Comparison of ENCODE assay signal across 1 cellular context in the genomic region with DNA sequence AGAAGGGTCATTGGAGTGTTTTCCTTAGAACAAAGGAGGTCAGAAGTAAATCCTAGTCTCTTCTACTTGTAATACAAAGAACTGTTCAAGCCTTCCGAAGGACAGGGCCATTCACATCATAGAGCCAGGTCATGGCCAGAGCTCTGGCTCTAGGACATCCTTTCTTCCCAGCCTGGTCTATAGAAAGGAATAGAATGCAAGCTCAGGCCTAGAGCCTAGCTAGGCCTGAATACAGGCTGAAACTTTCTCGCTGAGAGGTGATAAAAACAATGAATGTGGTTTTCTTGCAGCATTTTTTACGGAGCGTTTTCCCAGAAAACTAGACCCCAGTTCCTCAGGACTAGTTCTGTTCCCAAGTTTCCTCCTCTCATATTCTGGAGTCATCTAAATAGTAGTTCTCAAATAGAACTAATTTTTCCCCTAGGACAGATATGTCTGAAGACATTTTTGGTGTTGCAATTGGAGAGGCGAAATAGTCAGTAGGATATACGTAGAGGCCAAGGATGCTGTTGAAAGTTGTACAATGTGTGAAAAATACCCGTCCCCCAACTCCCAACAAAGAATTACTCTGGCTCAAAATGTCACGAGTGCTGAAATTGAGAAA.
TF ChIP-seq lines count a peak whose summit lies in the region.

No MANE protein-coding gene starts in this region.

TF ChIP-seq in K562, 482 proteins besides CTCF, POLR2A, EP300 and RAD21:
- no peak for TF ChIP-seq GTF2E2 (tag; IDR thresholded peaks at IDR 0.05)
- TF ChIP-seq ELF4 (CRISPR knock-in tag; IDR thresholded peaks at IDR 0.05) = no peak
- TF ChIP-seq, protein P1, sequence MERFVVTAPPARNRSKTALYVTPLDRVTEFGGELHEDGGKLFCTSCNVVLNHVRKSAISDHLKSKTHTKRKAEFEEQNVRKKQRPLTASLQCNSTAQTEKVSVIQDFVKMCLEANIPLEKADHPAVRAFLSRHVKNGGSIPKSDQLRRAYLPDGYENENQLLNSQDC (CRISPR knock-in tag; IDR thresholded peaks at IDR 0.05) = no peak
- no peak for TF ChIP-seq ZNF57 (CRISPR knock-in tag; IDR thresholded peaks at IDR 0.05)
- TF ChIP-seq RBM34 (IDR thresholded peaks at IDR 0.05; ENCODE audit: borderline replicate concordance, insufficient read depth, low read length) = no peak
